Comparison of ENCODE assay signal across 13 cellular contexts in genomic region chr15:50744601-50745000, GRCh38.
"Had no signal": no experiment of that assay in that cellular context is flagged by ENCODE, and none has a peak within 500 bp of the region (broad histone marks: within the 10 kb centered on the region; RNA-seq: fewer than 3 reads in every experiment).

No MANE protein-coding gene starts in this region.

- H3K27ac ChIP-seq: esophagus muscularis mucosa, spleen had no signal

- FAIRE-seq: frontal cortex had no signal

- DNase-seq: activated naive CD4-positive, alpha-beta T cell treated with Interleukin-2 at 50 U/mL for 16 hours; activated naive CD8-positive, alpha-beta T cell treated with anti-CD3 and anti-CD28 coated beads, Interleukin-2, amount 50 U/mL, for 24 hours; activated T-cell treated with anti-CD3 and anti-CD28 coated beads for 4 hours; head of caudate nucleus; occipital lobe; spleen; stimulated activated naive CD8-positive, alpha-beta T cell treated with anti-CD3 and anti-CD28 coated beads, Interleukin-15, amount 100 ng/mL, for 72 hours had no signal

- H3K27ac Mint-ChIP-seq: activated naive CD8-positive, alpha-beta T cell treated with anti-CD3 and anti-CD28 coated beads, Interleukin-2, amount 50 U/mL, for 24 hours; nephron; stimulated activated naive CD8-positive, alpha-beta T cell treated with anti-CD3 and anti-CD28 coated beads, Interleukin-15, amount 100 ng/mL, for 72 hours; type B pancreatic cell had no signal

- H3K9me3 ChIP-seq: esophagus muscularis mucosa, spleen had no signal

- ATAC-seq: activated CD4-positive, CD25-positive, alpha-beta regulatory T cell treated with anti-CD3 and anti-CD28 coated beads, Interleukin-2, amount 50 U/mL, for 24 hours; activated naive CD8-positive, alpha-beta T cell treated with anti-CD3 and anti-CD28 coated beads, Interleukin-2, amount 50 U/mL, for 24 hours; sciatic nerve; stimulated activated naive CD8-positive, alpha-beta T cell treated with anti-CD3 and anti-CD28 coated beads, Interleukin-15, amount 100 ng/mL, for 72 hours had no signal

- H3K4me1 Mint-ChIP-seq: activated naive CD8-positive, alpha-beta T cell treated with anti-CD3 and anti-CD28 coated beads, Interleukin-2, amount 50 U/mL, for 24 hours; nephron; stimulated activated naive CD8-positive, alpha-beta T cell treated with anti-CD3 and anti-CD28 coated beads, Interleukin-15, amount 100 ng/mL, for 72 hours had no signal

- H3K9me3 Mint-ChIP-seq: activated naive CD8-positive, alpha-beta T cell treated with anti-CD3 and anti-CD28 coated beads, Interleukin-2, amount 50 U/mL, for 24 hours; nephron; stimulated activated naive CD8-positive, alpha-beta T cell treated with anti-CD3 and anti-CD28 coated beads, Interleukin-15, amount 100 ng/mL, for 72 hours; type B pancreatic cell had no signal

- H3K4me3 ChIP-seq: esophagus muscularis mucosa, spleen had no signal

- H3K27me3 ChIP-seq: esophagus muscularis mucosa, spleen had no signal

- H3K4me3 Mint-ChIP-seq: activated naive CD8-positive, alpha-beta T cell treated with anti-CD3 and anti-CD28 coated beads, Interleukin-2, amount 50 U/mL, for 24 hours; nephron; stimulated activated naive CD8-positive, alpha-beta T cell treated with anti-CD3 and anti-CD28 coated beads, Interleukin-15, amount 100 ng/mL, for 72 hours; type B pancreatic cell had no signal

- H3K27me3 Mint-ChIP-seq: activated naive CD8-positive, alpha-beta T cell treated with anti-CD3 and anti-CD28 coated beads, Interleukin-2, amount 50 U/mL, for 24 hours; stimulated activated naive CD8-positive, alpha-beta T cell treated with anti-CD3 and anti-CD28 coated beads, Interleukin-15, amount 100 ng/mL, for 72 hours; type B pancreatic cell had no signal
